1 cellular context compared by ENCODE assay signal in genomic region chr10:51685768-51686167, GRCh38.
TF ChIP-seq lines count a peak whose summit lies in the region.

No MANE protein-coding gene starts in this region.

TF ChIP-seq in IMR-90, 13 proteins besides CTCF, POLR2A, EP300 and RAD21:
- TF ChIP-seq FOS (IDR thresholded peaks at IDR 0.05; ENCODE audit: low read depth, low read length): no peak
- peak; percentile 31; the same call in 1 of the 2 replicates for TF ChIP-seq CEBPB (IDR thresholded peaks at IDR 0.05; ENCODE audit: low read depth, low read length)
